In the genomic region with DNA sequence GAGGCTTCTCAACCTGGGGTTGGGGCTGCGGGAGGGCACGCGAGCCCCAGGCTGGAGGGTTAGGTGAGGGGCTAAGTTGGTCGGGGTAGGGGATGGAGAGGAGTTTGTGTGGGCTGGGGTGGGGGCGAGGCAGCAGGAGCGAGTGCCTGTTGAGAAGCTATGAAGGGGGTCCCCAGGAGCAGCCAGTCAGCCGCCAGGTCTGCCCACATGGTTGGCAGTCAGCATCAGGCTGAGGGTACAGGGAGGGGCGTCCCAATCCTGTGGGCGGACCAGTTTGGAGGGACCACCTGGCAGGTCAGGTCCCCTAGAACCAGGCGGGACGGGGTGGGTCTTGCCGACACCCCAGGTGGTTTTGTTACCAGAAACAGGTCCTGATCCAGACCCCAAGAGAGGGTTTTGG, we compare ENCODE assay signal across 16 cellular contexts. TPM values are rescaled to one million over a fixed set of nuclear protein-coding genes. Genes with fewer than 3 reads are reported as not detected.
A peak's percentile ranks its signal among the peaks of the same experiment; 100 is the strongest.
DNase-seq lines count a peak whose midpoint lies in the region; ATAC-seq, FAIRE-seq and TF ChIP-seq lines count a peak whose summit lies in the region.
"Had no signal": no experiment of that assay in that cellular context is flagged by ENCODE, and none has a peak within 500 bp of the region (broad histone marks: within the 10 kb centered on the region; RNA-seq: fewer than 3 reads in every experiment).

No MANE protein-coding gene starts in this region.

- H3K4me1 ChIP-seq in breast epithelium (no peaks in the 10 kb centered on the region), keratinocyte (ENCODE audit: control insufficient read depth, extremely low read depth, insufficient read depth, low read length) (peaks cover 21% of the 10 kb centered on the region), tibial nerve (peaks cover 0 to 30% (median 18%) of the 10 kb centered on the region in 4 donors), SK-N-SH (ENCODE audit: control insufficient read depth in 1 of 2, insufficient read depth in 2 of 2, low read depth in 1 of 2, low read length in 1 of 2) (peaks cover 0 to 11% of the 10 kb centered on the region in 2 experiments; a peak in 2 of 4 replicates)

- TF ChIP-seq POLR2A in breast epithelium (IDR thresholded peaks at IDR 0.05) = no peak
- TF ChIP-seq POLR2A in tibial nerve (IDR thresholded peaks at IDR 0.05) = no peak

- no peaks in the 10 kb centered on the region for H3K9me3 ChIP-seq in breast epithelium
- no peaks in the 10 kb centered on the region for H3K9me3 ChIP-seq in keratinocyte (ENCODE audit: control insufficient read depth, low read depth, low read length)
- H3K9me3 ChIP-seq in tibial nerve = no peaks in the 10 kb centered on the region
- H3K9me3 ChIP-seq in SK-N-SH = no peaks in the 10 kb centered on the region
- H3K9me3 ChIP-seq: heart right ventricle had no signal

- DNase-seq in breast epithelium (ENCODE audit: low spot score in 2 of 2) (no peak), MCF 10A (ENCODE audit: unreplicated experiment) (no peak), bronchial epithelial cell (ENCODE audit: low read depth) (no peak), keratinocyte (ENCODE audit: low read depth, low spot score) (no peak), tibial nerve (ENCODE audit: low spot score in 2 of 2) (no peak), NCI-H2196 treated with DMSO at 0.1 percent for 48 hours (lab: John Stamatoyannopoulos, UW; ENCODE audit: unreplicated experiment) (no peak), SK-N-SH (no peak)
- DNase-seq: activated gamma-delta T cell, AML-193, heart right ventricle, midbrain, NCI-H446, RPMI8226 had no signal

- TF ChIP-seq CTCF in breast epithelium (IDR thresholded peaks at IDR 0.05) (no peak), MCF 10A (IDR thresholded peaks at IDR 0.05; ENCODE audit: unreplicated experiment) (no peak), bronchial epithelial cell (IDR thresholded peaks at IDR 0.05; ENCODE audit: insufficient read depth, low read length, severe bottlenecking) (no peak), keratinocyte (optimal IDR thresholded peaks at IDR 0.05 in 1 of 3, IDR thresholded peaks at IDR 0.05 in 1 of 3, conservative IDR thresholded peaks at IDR 0.05 in 1 of 3; ENCODE audit: extremely low read depth in 1 of 3, insufficient read depth in 2 of 3, low read length in 3 of 3) (no peak), tibial nerve (IDR thresholded peaks at IDR 0.05) (no peak), SK-N-SH (IDR thresholded peaks at IDR 0.05) (no peak)

- H3K4me2 ChIP-seq in keratinocyte (ENCODE audit: control insufficient read depth, extremely low read depth, insufficient read depth, low read depth, low read length) (peak overlapping the region; percentile 42), SK-N-SH (no peak overlapping the region)

- peak overlapping the region; percentile 49 to 80 for H3K27ac ChIP-seq in breast epithelium
- H3K27ac ChIP-seq in keratinocyte (ENCODE audit: control insufficient read depth, insufficient read depth, low read length) = peak overlapping the region; percentile 46
- H3K27ac ChIP-seq in tibial nerve = no peak overlapping the region
- H3K27ac ChIP-seq in SK-N-SH (ENCODE audit: low read depth in 2 of 2, low read length in 1 of 2) = no peak overlapping the region
- H3K27ac ChIP-seq: VCaP had no signal

- no peak overlapping the region for H3K4me3 Mint-ChIP-seq in MCF 10A (ENCODE audit: unreplicated experiment)

- no peaks in the 10 kb centered on the region for H3K9me2 ChIP-seq in SK-N-SH

- no peaks in the 10 kb centered on the region for H3K4me1 Mint-ChIP-seq in MCF 10A (ENCODE audit: insufficient read depth, unreplicated experiment)

- H4K20me1 ChIP-seq in keratinocyte (ENCODE audit: control insufficient read depth, extremely low read depth, insufficient read depth, low read length) (no peaks in the 10 kb centered on the region), SK-N-SH (ENCODE audit: insufficient read depth) (no peaks in the 10 kb centered on the region)

- no peaks in the 10 kb centered on the region for H3K36me3 Mint-ChIP-seq in MCF 10A (ENCODE audit: insufficient read depth, unreplicated experiment)

- no TSS peak for BruUV-seq in MCF 10A (replicated peaks; lab: Mats Ljungman, UMichigan)

- H3K27me3 ChIP-seq in breast epithelium (no peaks in the 10 kb centered on the region), bronchial epithelial cell (ENCODE audit: control insufficient read depth, insufficient read depth, low read length) (no peaks in the 10 kb centered on the region), keratinocyte (ENCODE audit: control insufficient read depth, extremely low read depth, insufficient read depth, low read length) (no peaks in the 10 kb centered on the region), tibial nerve (peaks cover 0 to 37% of the 10 kb centered on the region in 2 donors), SK-N-SH (ENCODE audit: insufficient read depth) (no peaks in the 10 kb centered on the region)

- dilution Hi-C loops in keratinocyte (cut with MboI; ENCODE audit: extremely low pct_ligation_motif_present, low sequenced_read_pairs) = no loop called here

- H3K9me1 ChIP-seq in keratinocyte (ENCODE audit: control insufficient read depth, extremely low read depth, insufficient read depth, low read length) = no peaks in the 10 kb centered on the region

- FAIRE-seq in bronchial epithelial cell (lab: Jason Lieb, UNC) (no peak), keratinocyte (lab: Jason Lieb, UNC) (no peak)
- FAIRE-seq: urothelium cell line had no signal

- no peaks in the 10 kb centered on the region for H3F3A ChIP-seq in SK-N-SH (replicated peaks; ENCODE audit: insufficient read depth)

- CTCF ChIA-PET in MCF 10A (lab: Yijun Ruan, JAX) (no interaction called here), SK-N-SH (lab: Yijun Ruan, JAX) (no interaction called here)

- no peak overlapping the region for H3K27ac Mint-ChIP-seq in MCF 10A (ENCODE audit: low read depth, unreplicated experiment)

- no peak for ATAC-seq in GM18870 (IDR thresholded peaks at IDR 0.05; ENCODE audit: unreplicated experiment)

- peak overlapping the region; percentile 1 for H3K9ac ChIP-seq in keratinocyte (ENCODE audit: control insufficient read depth, extremely low read depth, insufficient read depth, low read length)
- no peak overlapping the region for H3K9ac ChIP-seq in SK-N-SH

- WGBS in tibial nerve, 2 donors = 25 to 30% methylated on average over 12 of the region's 12 CpGs
- 94% methylated on average over 9 of the region's 12 CpGs for WGBS in SK-N-SH (ENCODE audit: low lambda C conversion rate)

- peaks cover 7% of the 10 kb centered on the region for H3K9me3 Mint-ChIP-seq in MCF 10A (ENCODE audit: unreplicated experiment)

- intact Hi-C loops in breast epithelium (cut with DNase I; ENCODE audit: low total_unique reads) = no loop called here
- intact Hi-C loops in MCF 10A (cut with micrococcal nuclease) = no loop called here

- TF ChIP-seq EP300 in tibial nerve (IDR thresholded peaks at IDR 0.05) (no peak), SK-N-SH (IDR thresholded peaks at IDR 0.05; ENCODE audit: borderline replicate concordance in 1 of 2, low read depth in 1 of 2, low read length in 1 of 2) (no peak)

- H3K4me3 ChIP-seq in breast epithelium = peak overlapping the region in 2 of 3 donors; percentile 69 to 91
- H3K4me3 ChIP-seq in bronchial epithelial cell (ENCODE audit: low read depth, low read length) = peak overlapping the region; percentile 57
- peak overlapping the region in 2 of 3 experiments; percentile 16 to 23 for H3K4me3 ChIP-seq in keratinocyte (ENCODE audit: control insufficient read depth in 2 of 3, extremely low read depth in 1 of 3, insufficient read depth in 2 of 3, low read depth in 1 of 3, low read length in 3 of 3)
- H3K4me3 ChIP-seq in tibial nerve = peak overlapping the region in 3 of 4 donors; percentile 40 to 63 (median 57)
- no peak overlapping the region for H3K4me3 ChIP-seq in SK-N-SH (ENCODE audit: low read depth in 2 of 2, low read length in 1 of 2)

- H3K27me3 Mint-ChIP-seq in MCF 10A (ENCODE audit: insufficient read depth, unreplicated experiment) = no peaks in the 10 kb centered on the region

- no peaks in the 10 kb centered on the region for H3K79me2 ChIP-seq in keratinocyte (ENCODE audit: control insufficient read depth, insufficient read depth, low read length)
- no peaks in the 10 kb centered on the region for H3K79me2 ChIP-seq in SK-N-SH (ENCODE audit: insufficient read depth)

- H3K36me3 ChIP-seq in breast epithelium (no peaks in the 10 kb centered on the region), bronchial epithelial cell (ENCODE audit: control insufficient read depth, insufficient read depth, low read length) (no peaks in the 10 kb centered on the region), keratinocyte (ENCODE audit: control insufficient read depth in 2 of 2, extremely low read depth in 1 of 2, insufficient read depth in 2 of 2, low read length in 2 of 2) (peaks cover 0 to 3% of the 10 kb centered on the region in 2 experiments), tibial nerve (no peaks in the 10 kb centered on the region), SK-N-SH (replicated peaks in 1 of 2; ENCODE audit: control insufficient read depth in 1 of 2, insufficient read depth in 2 of 2, low read length in 1 of 2) (no peaks in the 10 kb centered on the region)
- H3K36me3 ChIP-seq: heart right ventricle had no signal

- H2AFZ ChIP-seq in keratinocyte (ENCODE audit: control insufficient read depth, low read length) (no peak overlapping the region), SK-N-SH (ENCODE audit: low read depth) (no peak overlapping the region)

- TF ChIP-seq RAD21 in SK-N-SH (IDR thresholded peaks at IDR 0.05; ENCODE audit: low read length) = no peak

- POLR2A ChIA-PET in MCF 10A (lab: Yijun Ruan, JAX) = no interaction called here
- POLR2A ChIA-PET in SK-N-SH (lab: Yijun Ruan, JAX) = no interaction called here

RNA-seq across cellular contexts. Expression of a gene that starts 0.4 kb away (rescaled TPM):
- total RNA-seq in breast epithelium (1 to 10 TPM in 2 of 3 donors, not detected in 1; 7.3 to 9.5 TPM), MCF 10A (2022) (not detected in 2 replicates), bronchial epithelial cell (1.6 and 2.4 TPM in 2 replicates), tibial nerve (1 to 10 TPM in 2 of 4 donors, under 1 TPM in 1, not detected in 1; 0.63 to 4.2 (median 1.4) TPM)
- polyA plus RNA-seq in keratinocyte (0.14 to 0.53 TPM (median 0.24 TPM) in 3 replicates), SK-N-SH (2012; rRNA removed) (1.5 and 1.6 TPM in 2 replicates)
- polyA plus RNA-seq in keratinocyte (2011; ENCODE audit: low read depth) = 1.7 TPM
- 0.13 TPM in 2 replicates for polyA plus RNA-seq in keratinocyte (2011; cell fraction: cytosol; rRNA removed)
- polyA plus RNA-seq in keratinocyte (2011; cell fraction: nucleus; rRNA removed) = 2.2 and 2.3 TPM in 2 replicates
- 0.18 and 1.6 TPM in 2 replicates for polyA plus RNA-seq in keratinocyte (2012; ENCODE audit: low replicate concordance)
- polyA minus RNA-seq in keratinocyte = 0.32 to 1.4 TPM (median 0.43 TPM) in 3 replicates
- polyA minus RNA-seq in keratinocyte (2011; cell fraction: cytosol; rRNA and poly(A)+ RNA removed) = not detected
- 0.63 and 0.78 TPM in 2 replicates for polyA minus RNA-seq in keratinocyte (2011; cell fraction: nucleus; rRNA and poly(A)+ RNA removed)
- 0.35 and 0.69 TPM in 2 replicates for polyA plus RNA-seq in SK-N-SH (2012; cell fraction: cytosol; rRNA removed)
- 13.2 TPM in 2 replicates for polyA plus RNA-seq in SK-N-SH (2012; cell fraction: nucleus; rRNA removed)

RNA-seq across cellular contexts. Expression of a gene that starts 10.4 kb away (rescaled TPM):
- total RNA-seq in breast epithelium (10 to 100 TPM; 17.0 to 17.7 (median 17.3) TPM), MCF 10A (2022) (56.5 and 60.3 TPM in 2 replicates), bronchial epithelial cell (17.9 and 20.0 TPM in 2 replicates), tibial nerve (10 to 100 TPM; 19.9 to 32.8 (median 23.9) TPM)
- polyA plus RNA-seq in keratinocyte (9.9 to 14.8 TPM (median 11.8 TPM) in 3 replicates), SK-N-SH (2012; rRNA removed) (11.1 and 16.1 TPM in 2 replicates)
- 8.8 TPM for polyA plus RNA-seq in keratinocyte (2011; ENCODE audit: low read depth)
- polyA plus RNA-seq in keratinocyte (2011; cell fraction: cytosol; rRNA removed) = 6.3 and 12.5 TPM in 2 replicates
- polyA plus RNA-seq in keratinocyte (2011; cell fraction: nucleus; rRNA removed) = 32.0 and 36.2 TPM in 2 replicates
- 18.7 and 19.5 TPM in 2 replicates for polyA plus RNA-seq in keratinocyte (2012; ENCODE audit: low replicate concordance)
- polyA minus RNA-seq in keratinocyte = 11.3 to 15.6 TPM (median 11.3 TPM) in 3 replicates
- 19.2 TPM for polyA minus RNA-seq in keratinocyte (2011; cell fraction: cytosol; rRNA and poly(A)+ RNA removed)
- 16.8 and 20.7 TPM in 2 replicates for polyA minus RNA-seq in keratinocyte (2011; cell fraction: nucleus; rRNA and poly(A)+ RNA removed)
- 6.9 and 10.8 TPM in 2 replicates for polyA plus RNA-seq in SK-N-SH (2012; cell fraction: cytosol; rRNA removed)
- 47.1 and 60.3 TPM in 2 replicates for polyA plus RNA-seq in SK-N-SH (2012; cell fraction: nucleus; rRNA removed)

Comparison
In these comparisons a context has a peak if more than half of its experiments do, and no peak if none do; other contexts are left out.
1. H3K27ac ChIP-seq: peak in breast epithelium (2 of 2) and keratinocyte (single experiment); none in tibial nerve (0 of 4) and SK-N-SH (0 of 2).
2. H3K4me3 ChIP-seq: peak in breast epithelium (2 of 3), bronchial epithelial cell (single experiment), keratinocyte (2 of 3) and tibial nerve (3 of 4); none in SK-N-SH (0 of 2).